In genomic region chr3:190318666-190319065, GRCh38 we compare ENCODE assay signal across 1 cellular context.
TF ChIP-seq lines count a peak whose summit lies in the region.

No MANE protein-coding gene starts in this region.

TF ChIP-seq in HepG2, 621 proteins besides CTCF, POLR2A, EP300 and RAD21 (continued from another document):
- peak; percentile 16 for TF ChIP-seq ASH2L (IDR thresholded peaks at IDR 0.05; ENCODE audit: insufficient read length, low read depth, low read length)
TF ChIP-seq in HepG2: peak in this region for 2.
